27 cellular contexts compared by ENCODE assay signal in the genomic region with DNA sequence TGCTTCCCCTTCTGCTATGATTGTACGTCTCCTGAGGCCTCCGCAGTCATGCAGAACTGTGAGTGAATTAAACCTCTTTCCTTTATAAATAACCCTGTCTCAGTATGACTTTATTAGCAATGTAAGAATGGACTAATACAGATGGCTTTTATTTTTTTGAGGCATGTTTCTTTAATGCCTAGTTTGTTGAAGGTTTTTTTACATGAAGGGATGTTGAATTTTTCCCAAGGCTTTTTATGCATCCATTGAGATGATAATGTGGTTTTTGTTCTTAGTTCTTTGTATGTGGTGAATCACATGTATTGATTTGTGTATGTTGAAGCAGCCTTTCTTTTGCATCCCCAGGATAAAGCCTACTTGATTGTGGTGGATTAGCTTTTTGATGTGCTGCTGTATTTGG.
"Had no signal": no experiment of that assay in that cellular context is flagged by ENCODE, and none has a peak within 500 bp of the region (broad histone marks: within the 10 kb centered on the region; RNA-seq: fewer than 3 reads in every experiment).

No MANE protein-coding gene starts in this region.

- H3K4me3 Mint-ChIP-seq: effector memory CD8-positive, alpha-beta T cell; mesothelial cell of epicardium; naive B cell; natural killer cell treated with Interleukin-12 subunit alpha and Interleukin-12 subunit beta and Interleukin-15 and Interleukin-18, amount 100 ng/mL, for 72 hours; neural crest cell; stimulated activated naive B cell treated with anti-CD40 and anti-IgM and Interleukin-4, amounts not matched to agents 10 μg/mL and 1 μg/mL and 100 μg/mL, for 72 hours; stimulated activated naive CD8-positive, alpha-beta T cell treated with anti-CD3 and anti-CD28 coated beads, Interleukin-15, Interleukin-2, amounts not matched to agents 100 ng/mL and 50 ng/mL, for 24 hours had no signal

- H3K36me3 ChIP-seq: gastroesophageal sphincter, heart left ventricle, left lung, right lobe of liver, suprapubic skin, transverse colon, upper lobe of right lung, uterus had no signal

- H3K9ac ChIP-seq: parathyroid adenoma had no signal

- DNase-seq: cortex of kidney; effector memory CD8-positive, alpha-beta T cell; erythroblast; foreskin fibroblast; heart left ventricle; kidney; left lung; mesenchymal stem cell; mucosa of descending colon; naive B cell; right lobe of liver; small intestine; stimulated activated CD4-positive, alpha-beta T cell treated with anti-CD3 and anti-CD28 coated beads, Interleukin-15, amount 100 ng/mL, for 24 hours; stimulated activated CD4-positive, alpha-beta T cell treated with anti-CD3 and anti-CD28 coated beads, Interleukin-2, amount 100 ng/mL, for 48 hours; stimulated activated naive B cell treated with anti-CD40 and anti-IgM and Interleukin-4, amounts not matched to agents 10 μg/mL and 1 μg/mL and 100 μg/mL, for 72 hours; transverse colon; upper lobe of right lung; uterus had no signal

- H3K27ac ChIP-seq: heart left ventricle, hepatocyte, left lung, parathyroid adenoma, right lobe of liver, suprapubic skin, transverse colon, upper lobe of right lung had no signal

- H3K4me1 ChIP-seq: heart left ventricle, left lung, parathyroid adenoma, right lobe of liver, suprapubic skin, transverse colon, upper lobe of right lung, uterus had no signal

- H3K4me1 Mint-ChIP-seq: mesothelial cell of epicardium; naive B cell; stimulated activated naive B cell treated with anti-CD40 and anti-IgM and Interleukin-4, amounts not matched to agents 10 μg/mL and 1 μg/mL and 100 μg/mL, for 72 hours had no signal

- H3K9me3 ChIP-seq: right lobe of liver, upper lobe of right lung had no signal

- H3K27ac Mint-ChIP-seq: effector memory CD8-positive, alpha-beta T cell; mesothelial cell of epicardium; naive B cell; natural killer cell treated with Interleukin-12 subunit alpha and Interleukin-12 subunit beta and Interleukin-15 and Interleukin-18, amount 100 ng/mL, for 72 hours; progenitor cell of endocrine pancreas; stimulated activated naive B cell treated with anti-CD40 and anti-IgM and Interleukin-4, amounts not matched to agents 10 μg/mL and 1 μg/mL and 100 μg/mL, for 72 hours; stimulated activated naive CD8-positive, alpha-beta T cell treated with anti-CD3 and anti-CD28 coated beads, Interleukin-15, Interleukin-2, amounts not matched to agents 100 ng/mL and 50 ng/mL, for 24 hours had no signal

- H3K27me3 ChIP-seq: gastroesophageal sphincter, heart left ventricle, hepatocyte, left lung, right lobe of liver, suprapubic skin, transverse colon, upper lobe of right lung, uterus had no signal

- H3K79me2 ChIP-seq: hepatocyte, parathyroid adenoma had no signal

- H3K4me2 ChIP-seq: hepatocyte had no signal

- H2AFZ ChIP-seq: hepatocyte, parathyroid adenoma had no signal

- ATAC-seq: effector memory CD8-positive, alpha-beta T cell; gastroesophageal sphincter; heart left ventricle; left lung; mucosa of descending colon; natural killer cell treated with Interleukin-12 subunit alpha and Interleukin-12 subunit beta and Interleukin-15 and Interleukin-18, amount 100 ng/mL, for 72 hours; right lobe of liver; stimulated activated naive B cell treated with anti-CD40 and anti-IgM and Interleukin-4, amounts not matched to agents 10 μg/mL and 1 μg/mL and 100 μg/mL, for 72 hours; upper lobe of right lung had no signal

- H3K4me3 ChIP-seq: gastroesophageal sphincter, heart left ventricle, hepatocyte, left lung, mucosa of descending colon, right lobe of liver, suprapubic skin, transverse colon, upper lobe of right lung, uterus had no signal
